11 cellular contexts compared by ENCODE assay signal in the genomic region with DNA sequence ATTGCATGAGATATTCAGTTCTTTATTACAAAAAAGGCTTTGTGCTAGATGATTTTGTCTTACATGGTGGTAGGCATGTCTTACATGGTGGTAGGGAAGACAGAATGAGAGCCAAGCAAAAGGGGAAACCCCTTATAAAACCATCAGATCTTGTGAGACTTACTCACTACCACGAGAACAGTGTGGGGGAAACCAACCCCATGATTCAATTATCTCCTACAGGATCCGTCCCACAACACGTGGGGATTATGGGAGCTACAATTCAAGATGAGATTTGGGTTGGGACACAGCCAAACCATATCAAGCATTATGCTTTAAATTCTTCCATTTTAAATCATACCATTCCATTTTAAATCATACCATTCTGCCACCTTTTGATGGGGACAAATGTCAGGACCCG. TPM values are rescaled to one million over a fixed set of nuclear protein-coding genes. Genes with fewer than 3 reads are reported as not detected.
DNase-seq lines count a peak whose midpoint lies in the region; ATAC-seq, FAIRE-seq and TF ChIP-seq lines count a peak whose summit lies in the region.
"Not testable (repeated sequence)": the region's sequence is repeated elsewhere in the genome, so short reads cannot be mapped to it uniquely, and the experiment has no call there.
"Had no signal": no experiment of that assay in that cellular context is flagged by ENCODE, and none has a peak within 500 bp of the region (broad histone marks: within the 10 kb centered on the region; RNA-seq: fewer than 3 reads in every experiment).

No MANE protein-coding gene starts in this region.

- not testable (repeated sequence) for TF ChIP-seq CTCF in 22Rv1 (IDR thresholded peaks at IDR 0.05); OCI-LY3 (IDR thresholded peaks at IDR 0.05; ENCODE audit: low read depth, low read length); VCaP (conservative IDR thresholded peaks at IDR 0.05); kidney (IDR thresholded peaks at IDR 0.05; ENCODE audit: borderline replicate concordance, extremely low read depth, insufficient read depth); HepG2 (CRISPR knock-in tag; IDR thresholded peaks at IDR 0.05); nephron (IDR thresholded peaks at IDR 0.05; ENCODE audit: unreplicated experiment in 3 of 3)

- not testable (repeated sequence) for H4K20me1 ChIP-seq in OCI-LY3 (ENCODE audit: insufficient read depth, low read length); HepG2 (ENCODE audit: insufficient read depth, low read length)

- ATAC-seq in HepG2: not testable (repeated sequence)

- not testable (repeated sequence) for TF ChIP-seq EP300 in HepG2 (IDR thresholded peaks at IDR 0.05; ENCODE audit: low read depth in 2 of 2, low read length in 2 of 2); HepG2 (CRISPR knock-in tag; IDR thresholded peaks at IDR 0.05; ENCODE audit: borderline replicate concordance)

- not testable (repeated sequence) for H3K36me3 Mint-ChIP-seq in nephron (ENCODE audit: low read depth)

- not testable (repeated sequence) for H2AFZ ChIP-seq in OCI-LY3 (ENCODE audit: low read depth, low read length); HepG2 (ENCODE audit: low read length)

- not testable (repeated sequence) for H3K4me3 ChIP-seq in OCI-LY3 (ENCODE audit: low read length); HepG2 (replicated peaks in 1 of 3; ENCODE audit: insufficient read depth in 1 of 3, low read depth in 2 of 3, low read length in 3 of 3)
- H3K4me3 ChIP-seq in kidney (ENCODE audit: low read length in 2 of 2): peak overlapping the region; percentile 3 to 89

- peak overlapping the region; percentile 21; the same call in 1 of the 2 replicates for H3K4me2 ChIP-seq in OCI-LY3 (ENCODE audit: low read length)
- H3K4me2 ChIP-seq in HepG2 (ENCODE audit: low read depth, low read length): not testable (repeated sequence)

- not testable (repeated sequence) for H3K4me3 Mint-ChIP-seq in nephron

- DNase-seq in foreskin melanocyte: peak; percentile 20
- not testable (repeated sequence) for DNase-seq in kidney; HepG2 (ENCODE audit: low spot score)

- BruUV-seq in HepG2 (replicated peaks; lab: Mats Ljungman, UMichigan): not testable (repeated sequence)

- not testable (repeated sequence) for H3K36me3 ChIP-seq in OCI-LY3 (replicated peaks; ENCODE audit: low read depth, low read length); kidney (ENCODE audit: control insufficient read depth in 1 of 2, insufficient read depth in 2 of 2, low read length in 2 of 2)
- H3K36me3 ChIP-seq in HepG2 (replicated peaks in 1 of 2; ENCODE audit: control insufficient read depth in 1 of 2, insufficient read depth in 2 of 2, low read length in 2 of 2): peaks cover 5 to 43% of the 10 kb centered on the region in 2 experiments

- peak overlapping the region; percentile 49 to 94 (median 89) for H3K27ac Mint-ChIP-seq in nephron

- H3K9me3 ChIP-seq in OCI-LY3 (ENCODE audit: insufficient read depth, low read length); kidney (ENCODE audit: control insufficient read depth in 1 of 2, low read length in 2 of 2); HepG2 (ENCODE audit: low read length): not testable (repeated sequence)

- not testable (repeated sequence) for H3K27me3 ChIP-seq in OCI-LY3 (ENCODE audit: low read depth, low read length); HepG2 (ENCODE audit: control insufficient read depth in 1 of 2, insufficient read depth in 2 of 2, low read length in 2 of 2)

- H3K4me1 ChIP-seq in OCI-LY3 (ENCODE audit: low read length): not testable (repeated sequence)
- H3K4me1 ChIP-seq in kidney (ENCODE audit: control insufficient read depth in 1 of 2, insufficient read depth in 1 of 2, low read depth in 1 of 2, low read length in 2 of 2) (peaks cover 3 to 27% of the 10 kb centered on the region in 2 donors), HepG2 (ENCODE audit: insufficient read depth, low read length) (peaks cover 29% of the 10 kb centered on the region)

- not testable (repeated sequence) for H3K9me3 Mint-ChIP-seq in nephron

- not testable (repeated sequence) for H3K9ac ChIP-seq in OCI-LY3 (ENCODE audit: low read length); HepG2 (ENCODE audit: insufficient read depth, low read depth, low read length)
- peak overlapping the region in 1 of 2 donors; percentile 97 for H3K9ac ChIP-seq in kidney (ENCODE audit: low read length in 2 of 2)

- intact Hi-C loops in kidney (cut with DNase I); HepG2 (cut with micrococcal nuclease; ENCODE audit: unreplicated experiment): not testable (repeated sequence)

- POLR2A ChIA-PET in HepG2 (lab: Yijun Ruan, JAX): not testable (repeated sequence)

- 95% methylated on average over 4 of the region's 4 CpGs for WGBS in HepG2 (ENCODE audit: low lambda C conversion rate)

- not testable (repeated sequence) for FAIRE-seq in kidney (lab: Jason Lieb, UNC); HepG2 (lab: Jason Lieb, UNC)

- H3K27me3 Mint-ChIP-seq in nephron (ENCODE audit: low read depth): not testable (repeated sequence)

- in situ Hi-C loops in HepG2 (cut with HindIII; ENCODE audit: extremely low pct_ligation_motif_present, low pct_unique_long_range_greater_than_20kb): not testable (repeated sequence)

- not testable (repeated sequence) for H3K4me1 Mint-ChIP-seq in nephron

- TF ChIP-seq RAD21 in HepG2 (CRISPR knock-in tag; IDR thresholded peaks at IDR 0.05): not testable (repeated sequence)

- not testable (repeated sequence) for TF ChIP-seq POLR2A in HepG2 (IDR thresholded peaks at IDR 0.05; ENCODE audit: insufficient read depth in 1 of 2, low read depth in 2 of 2, low read length in 2 of 2)

- CTCF ChIA-PET in HepG2 (lab: Yijun Ruan, JAX; ENCODE audit: low intra/inter-chr PET ratio, low total read pairs): not testable (repeated sequence)

- peak overlapping the region; percentile 65 for H3K27ac ChIP-seq in 22Rv1
- H3K27ac ChIP-seq in OCI-LY3 (ENCODE audit: low read length): not testable (repeated sequence)
- peak overlapping the region; percentile 58 for H3K27ac ChIP-seq in VCaP
- H3K27ac ChIP-seq in kidney (ENCODE audit: low read depth in 2 of 2, low read length in 2 of 2): peak overlapping the region; percentile 87
- peak overlapping the region; percentile 8 for H3K27ac ChIP-seq in HepG2 (ENCODE audit: extremely low read length, insufficient read depth, low read length)

- not testable (repeated sequence) for H3K79me2 ChIP-seq in OCI-LY3 (ENCODE audit: low read length); HepG2 (ENCODE audit: insufficient read depth, low read length)

RNA-seq across cellular contexts. Expression of a gene that starts 29.1 kb away (rescaled TPM):
- total RNA-seq in kidney (42.2 TPM), HepG2 (2016; rRNA removed; fragmentation: Illumina TruSeq; extraction: Trizol) (114 and 147 TPM in 2 replicates)
- polyA plus RNA-seq in kidney (ENCODE audit: insufficient read depth, low read depth, low replicate concordance) (62.6 TPM), HepG2 (2011; rRNA removed) (23.3 and 27.3 TPM in 2 replicates)
- total RNA-seq in HepG2 (2016; cell fraction: cytosol; rRNA removed; fragmentation: Illumina TruSeq; extraction: Trizol; ENCODE audit: low read depth): 63.9 and 64.8 TPM in 2 replicates
- 113 and 150 TPM in 2 replicates for total RNA-seq in HepG2 (2016; cell fraction: insoluble cytoplasmic fraction; rRNA removed; fragmentation: Illumina TruSeq; extraction: Trizol)
- total RNA-seq in HepG2 (2016; cell fraction: membrane; rRNA removed; fragmentation: Illumina TruSeq; extraction: Trizol): 115 and 121 TPM in 2 replicates
- 102 and 112 TPM in 2 replicates for total RNA-seq in HepG2 (2016; cell fraction: nucleus; rRNA removed; fragmentation: Illumina TruSeq; extraction: Trizol)
- 10.5 and 19.8 TPM in 2 replicates for polyA plus RNA-seq in HepG2 (2011; cell fraction: cytosol; rRNA removed)
- polyA plus RNA-seq in HepG2 (2011; cell fraction: nucleus; rRNA removed): 10.9 and 16.8 TPM in 2 replicates
- polyA plus RNA-seq in HepG2 (2012): 21.7 and 39.5 TPM in 2 replicates
- polyA plus RNA-seq in HepG2 (2016; cell fraction: cytosol; fragmentation: Illumina TruSeq; extraction: Trizol; ENCODE audit: low read depth): 29.4 and 34.8 TPM in 2 replicates
- 124 and 130 TPM in 2 replicates for polyA plus RNA-seq in HepG2 (2016; cell fraction: insoluble cytoplasmic fraction; fragmentation: Illumina TruSeq; extraction: Trizol; ENCODE audit: low read depth)
- 64.0 and 66.2 TPM in 2 replicates for polyA plus RNA-seq in HepG2 (2016; cell fraction: membrane; fragmentation: Illumina TruSeq; extraction: Trizol; ENCODE audit: low read depth)
- 76.5 and 77.0 TPM in 2 replicates for polyA plus RNA-seq in HepG2 (2016; cell fraction: nucleus; fragmentation: Illumina TruSeq; extraction: Trizol; ENCODE audit: insufficient read depth, low read depth)
- 10.0 TPM in 1 of 2 replicates, not detected in the other for polyA minus RNA-seq in HepG2 (2011; rRNA and poly(A)+ RNA removed; ENCODE audit: low replicate concordance)
- 18.0 and 19.6 TPM in 2 replicates for polyA minus RNA-seq in HepG2 (2011; cell fraction: cytosol; rRNA and poly(A)+ RNA removed)
- 58.2 and 91.9 TPM in 2 replicates for polyA minus RNA-seq in HepG2 (2011; cell fraction: nucleus; rRNA and poly(A)+ RNA removed)
- total RNA-seq: CD4-positive, alpha-beta T cell; CD8-positive, alpha-beta memory T cell; HFFc6 had no signal
- polyA plus RNA-seq: CD14-positive monocyte; CD8-positive, alpha-beta memory T cell had no signal
